ENCODE assay signal across 11 cellular contexts in the genomic region with DNA sequence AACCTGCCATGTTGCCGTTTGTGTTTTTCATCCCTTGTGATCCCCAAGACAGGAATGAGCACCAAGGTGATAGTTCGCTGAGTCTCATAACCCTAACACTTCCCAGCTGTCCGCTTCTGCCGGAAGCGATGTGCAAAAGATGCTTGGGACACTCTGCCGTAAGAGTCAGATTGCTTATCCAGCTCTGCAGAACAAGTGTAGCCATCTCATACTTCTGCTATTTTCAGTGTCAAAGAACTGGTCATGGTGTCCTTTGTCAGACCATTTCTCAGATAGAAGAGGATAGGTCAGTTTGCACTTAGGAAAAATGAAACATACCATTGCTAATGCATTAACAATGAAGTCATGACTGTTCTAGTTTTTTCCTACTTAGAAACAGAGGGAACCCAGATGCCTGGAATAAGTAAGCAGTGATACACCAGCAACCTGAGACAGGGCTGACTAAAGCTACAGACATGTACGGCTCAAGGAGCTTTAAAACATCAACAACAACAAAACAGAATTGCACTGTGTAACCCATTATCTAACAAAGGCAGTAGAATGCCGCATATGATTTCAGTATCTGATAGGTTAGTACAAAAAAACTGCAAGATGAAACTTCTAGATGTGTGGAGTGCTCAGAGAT. TPM values are rescaled to one million over a fixed set of nuclear protein-coding genes. Genes with fewer than 3 reads are reported as not detected.
A peak's percentile ranks its signal among the peaks of the same experiment; 100 is the strongest.
DNase-seq lines count a peak whose midpoint lies in the region; ATAC-seq, FAIRE-seq and TF ChIP-seq lines count a peak whose summit lies in the region.
"Had no signal": no experiment of that assay in that cellular context is flagged by ENCODE, and none has a peak within 500 bp of the region (broad histone marks: within the 10 kb centered on the region; RNA-seq: fewer than 3 reads in every experiment).

No MANE protein-coding gene starts in this region.

- no peaks in the 10 kb centered on the region for H3K36me3 ChIP-seq in H1 (ENCODE audit: control insufficient read depth in 2 of 4, insufficient read depth in 4 of 4, low read length in 3 of 4)

- H3K4me2 ChIP-seq in H1 (ENCODE audit: insufficient read depth in 1 of 2, low read depth in 2 of 2, low read length in 2 of 2): no peak overlapping the region

- H3K4ac ChIP-seq in H1 (replicated peaks; ENCODE audit: insufficient read length, low read depth, low read length): no peak overlapping the region

- H2BK120ac ChIP-seq in H1 (replicated peaks; ENCODE audit: low read depth, low read length): no peak overlapping the region

- H3K36me3 Mint-ChIP-seq in mesothelial cell of epicardium: no peaks in the 10 kb centered on the region

- DNase-seq in A172 (ENCODE audit: low spot score): peak; percentile 93
- peak; percentile 96 for DNase-seq in LHCN-M2 (ENCODE audit: low read depth)
- no peak for DNase-seq in H1 (ENCODE audit: low read depth in 1 of 2, low spot score in 2 of 2)
- DNase-seq in mesothelial cell of epicardium (ENCODE audit: low spot score in 2 of 2, unreplicated experiment in 2 of 2): no peak
- DNase-seq in GM12891 (ENCODE audit: insufficient read length, low spot score): no peak
- no peak for DNase-seq in NCI-H1436 treated with DMSO at 0.1 percent for 48 hours (lab: John Stamatoyannopoulos, UW)
- DNase-seq: effector CD4-positive, alpha-beta T cell; SIG-M5 had no signal

- TF ChIP-seq RAD21 in H1 (IDR thresholded peaks at IDR 0.05 in 1 of 2, conservative IDR thresholded peaks at IDR 0.05 in 1 of 2; ENCODE audit: low read depth in 2 of 2, low read length in 2 of 2): no peak

- TF ChIP-seq POLR2A in H1 (IDR thresholded peaks at IDR 0.05; ENCODE audit: control extremely low read depth in 1 of 2, low read depth in 2 of 2, low read length in 2 of 2): no peak
- TF ChIP-seq POLR2A in GM12891 (IDR thresholded peaks at IDR 0.05; ENCODE audit: low read depth, low read length): no peak

- H3K79me2 ChIP-seq in H1 (ENCODE audit: control insufficient read depth in 1 of 2, insufficient read depth in 2 of 2, low read length in 2 of 2): peaks cover 0 to 25% of the 10 kb centered on the region in 2 experiments; a peak in 2 of 4 replicates

- peaks cover 0 to 10% (median 6%) of the 10 kb centered on the region in 4 experiments; a peak in 5 of 7 replicates for H3K4me1 ChIP-seq in H1 (replicated peaks in 1 of 4; ENCODE audit: control insufficient read depth in 3 of 4, insufficient read depth in 4 of 4, low read length in 3 of 4)

- H2BK15ac ChIP-seq in H1 (ENCODE audit: low read length): no peak overlapping the region

- no peak overlapping the region for H3K14ac ChIP-seq in H1 (ENCODE audit: insufficient read length)

- no peak for ATAC-seq in HG02588 (IDR thresholded peaks at IDR 0.05; ENCODE audit: unreplicated experiment)
- no peak for ATAC-seq in HG02623 (IDR thresholded peaks at IDR 0.05; ENCODE audit: unreplicated experiment)

- peaks cover 7% of the 10 kb centered on the region; the same call in 1 of the 2 replicates for H3K79me1 ChIP-seq in H1 (ENCODE audit: low read depth, low read length)

- H2BK12ac ChIP-seq in H1 (ENCODE audit: low read depth, low read length): 0 out of 2 replicates have a peak overlapping the region, but pooled peaks have one; percentile 40

- CTCF ChIA-PET in H1 (lab: Charles Lee; ENCODE audit: partially characterized antibody): interaction anchor here (0.8 to 4.7 kb wide), 10 partner anchors 14 to 178 kb away, joined by 3 to 20 read pairs (median 4); no protein-coding TSS in a partner anchor

- no peak overlapping the region for H2BK5ac ChIP-seq in H1 (ENCODE audit: low read depth, low read length)

- WGBS in H1 (ENCODE audit: extremely low coverage in 1 of 2, insufficient coverage in 1 of 2, insufficient read length in 1 of 2, insufficient replicate concordance in 2 of 2, low coverage in 1 of 2, low lambda C conversion rate in 2 of 2, missing lambda C conversion rate in 1 of 2), 2 experiments: 93% methylated on average over 8 of the region's 8 CpGs; no CpG with 5 or more reads in 1 of the 2 experiments

- FAIRE-seq in H1 (lab: Jason Lieb, UNC): no peak
- no peak for FAIRE-seq in GM12891 (lab: Jason Lieb, UNC)

- H3K56ac ChIP-seq in H1 (replicated peaks; ENCODE audit: insufficient read length, low read depth, low read length): no peak overlapping the region

- no peaks in the 10 kb centered on the region for H3K9me3 Mint-ChIP-seq in mesothelial cell of epicardium

- H3K4me3 ChIP-seq in H1 (ENCODE audit: extremely low read depth in 1 of 4, insufficient read depth in 2 of 4, low read depth in 3 of 4, low read length in 4 of 4): no peak overlapping the region

- TF ChIP-seq CTCF in H1 (IDR thresholded peaks at IDR 0.05; ENCODE audit: control extremely low read depth in 1 of 3, insufficient read depth in 1 of 3, low read depth in 1 of 3, low read length in 3 of 3) (no peak), mesothelial cell of epicardium (IDR thresholded peaks at IDR 0.05; ENCODE audit: unreplicated experiment) (no peak)

- TF ChIP-seq EP300 in H1 (IDR thresholded peaks at IDR 0.05; ENCODE audit: borderline replicate concordance in 1 of 2, low read depth in 2 of 2, low read length in 2 of 2): no peak

- no peaks in the 10 kb centered on the region for H3K23me2 ChIP-seq in H1 (ENCODE audit: low read depth, low read length)

- peak overlapping the region; percentile 12 for H3K4me3 Mint-ChIP-seq in mesothelial cell of epicardium

- no peaks in the 10 kb centered on the region for H3K27me3 Mint-ChIP-seq in mesothelial cell of epicardium (ENCODE audit: low read depth)

- no peak overlapping the region for H2AFZ ChIP-seq in H1 (ENCODE audit: low read length)

- POLR2A ChIA-PET in H1 (lab: Charles Lee; ENCODE audit: partially characterized antibody): interaction anchor here (0.7 to 1.0 kb wide), 2 partner anchors 11 to 14 kb away, joined by 3 to 4 read pairs; no protein-coding TSS in a partner anchor

- no peak overlapping the region for H4K8ac ChIP-seq in H1 (ENCODE audit: extremely low read depth, insufficient read depth, low read length)

- H2BK20ac ChIP-seq in H1 (ENCODE audit: low read length): no peak overlapping the region

- no peaks in the 10 kb centered on the region for H4K20me1 ChIP-seq in H1 (replicated peaks in 1 of 2; ENCODE audit: control insufficient read depth in 1 of 2, insufficient read depth in 2 of 2, low read length in 2 of 2)

- H4K5ac ChIP-seq in H1 (ENCODE audit: insufficient read length, low read depth, low read length): no peak overlapping the region

- no peak overlapping the region for H4K91ac ChIP-seq in H1 (replicated peaks; ENCODE audit: insufficient read length, low read length)

- peak overlapping the region; percentile 94 for H3K27ac Mint-ChIP-seq in mesothelial cell of epicardium

- H3K9ac ChIP-seq in H1 (replicated peaks in 1 of 4; ENCODE audit: extremely low read depth in 1 of 4, low read depth in 3 of 4, low read length in 3 of 4): no peak overlapping the region

- no peaks in the 10 kb centered on the region; a peak in 1 of 4 replicates for H3K9me3 ChIP-seq in H1 (ENCODE audit: insufficient read depth in 2 of 2, low read depth in 1 of 2, low read length in 1 of 2)

- no peak overlapping the region for H3K27ac ChIP-seq in H1 (ENCODE audit: low read depth, low read length)
- H3K27ac ChIP-seq: C4-2B had no signal

- H3K27me3 ChIP-seq in H1 (replicated peaks in 1 of 4; ENCODE audit: control insufficient read depth in 3 of 4, extremely low read depth in 1 of 4, insufficient read depth in 3 of 4, low read length in 3 of 4): no peaks in the 10 kb centered on the region

- no peak overlapping the region for H3K18ac ChIP-seq in H1 (ENCODE audit: extremely low read depth, low read length)

- H2AK5ac ChIP-seq in H1 (ENCODE audit: low read depth, low read length): no peak overlapping the region

- peaks cover 64% of the 10 kb centered on the region for H3K4me1 Mint-ChIP-seq in mesothelial cell of epicardium

- no peak overlapping the region for H3K23ac ChIP-seq in H1 (ENCODE audit: insufficient read length)

TF ChIP-seq in H1, 55 proteins besides CTCF, POLR2A, EP300 and RAD21 (continues in another document):
- no peak for TF ChIP-seq BRCA1 (IDR thresholded peaks at IDR 0.05; ENCODE audit: low read depth, low read length)
- TF ChIP-seq GABPA (IDR thresholded peaks at IDR 0.05; ENCODE audit: borderline replicate concordance, insufficient read depth, low read length): no peak
- no peak for TF ChIP-seq CREB1 (IDR thresholded peaks at IDR 0.05)
- TF ChIP-seq EGR1 (IDR thresholded peaks at IDR 0.05; ENCODE audit: borderline replicate concordance, low read depth, low read length): no peak
- TF ChIP-seq SIX5 (IDR thresholded peaks at IDR 0.05; ENCODE audit: low read depth, low read length): no peak
- no peak for TF ChIP-seq TAF7 (optimal IDR thresholded peaks at IDR 0.05; ENCODE audit: borderline replicate concordance, low read depth, low read length)

TF ChIP-seq in GM12891, 5 proteins besides CTCF, POLR2A, EP300 and RAD21:
- no peak for TF ChIP-seq PAX5 (IDR thresholded peaks at IDR 0.05; ENCODE audit: insufficient read depth, low read length, severe bottlenecking)
- TF ChIP-seq SPI1 (IDR thresholded peaks at IDR 0.05; ENCODE audit: low read depth, low read length): no peak
- TF ChIP-seq POLR2AphosphoS5 (IDR thresholded peaks at IDR 0.05; ENCODE audit: low read depth, low read length): no peak
- no peak for TF ChIP-seq POU2F2 (IDR thresholded peaks at IDR 0.05; ENCODE audit: low read depth, low read length)
- TF ChIP-seq TAF1 (IDR thresholded peaks at IDR 0.05; ENCODE audit: low read depth, low read length): no peak

RNA-seq across cellular contexts. Expression of gene SCHIP1, which starts 15.0 kb away (rescaled TPM):
- total RNA-seq in A172 (2014; rRNA removed; shearing (Covaris generic)): 0.43 and 43.0 TPM in 2 replicates
- total RNA-seq in LHCN-M2 (2014; rRNA removed): 5.6 and 8.3 TPM in 2 replicates
- polyA plus RNA-seq in LHCN-M2 (2012): 2.1 TPM
- 5.3 and 5.9 TPM in 2 replicates for total RNA-seq in H1 (2021; fragmentation: NEBNext Ultra II Directional; extraction: Animal tissue kit (Norgen Biotek cat#: 25700))
- 10.1 and 13.5 TPM in 2 replicates for polyA plus RNA-seq in H1 (2011; rRNA removed)
- polyA plus RNA-seq in H1 (2011; cell fraction: cytosol; rRNA removed): 11.4 TPM
- 13.7 TPM for polyA plus RNA-seq in H1 (2011; cell fraction: nucleus; rRNA removed)
- polyA plus RNA-seq in H1 (2012, experiment 1 of 2): 13.8 to 16.6 TPM (median 15.5 TPM) in 4 replicates
- 1.2 TPM for polyA plus RNA-seq in H1 (2012, experiment 2 of 2)
- 7.2 TPM for polyA plus RNA-seq in H1 (2013, experiment 1 of 2)
- 7.1 TPM for polyA plus RNA-seq in H1 (2013, experiment 2 of 2)
- 12.2 and 15.7 TPM in 2 replicates for polyA minus RNA-seq in H1 (2011; rRNA and poly(A)+ RNA removed)
- polyA minus RNA-seq in H1 (2011; cell fraction: cytosol; rRNA and poly(A)+ RNA removed): 7.5 TPM
- 26.4 TPM for polyA minus RNA-seq in H1 (2011; cell fraction: nucleus; rRNA and poly(A)+ RNA removed)
- 9.2 to 10.6 TPM (median 9.8 TPM) in 3 replicates for total RNA-seq in mesothelial cell of epicardium
- polyA plus RNA-seq in GM12891 (2012; ENCODE audit: low read depth, missing spikeins): 2.8 TPM

Comparison
In these comparisons a context has a peak if more than half of its experiments do, and no peak if none do; other contexts are left out.
1. DNase-seq: peak in A172 (single experiment) and LHCN-M2 (single experiment); none in H1 (0 of 2), mesothelial cell of epicardium (0 of 2), GM12891 (single experiment) and NCI-H1436 treated with DMSO at 0.1 percent for 48 hours (single experiment).